Comparison of ENCODE assay signal across 17 cellular contexts in genomic region chr10:72952901-72953223, GRCh38. TPM values are rescaled to one million over a fixed set of nuclear protein-coding genes. Genes with fewer than 3 reads are reported as not detected.
A peak's percentile ranks its signal among the peaks of the same experiment; 100 is the strongest.
DNase-seq lines count a peak whose midpoint lies in the region; ATAC-seq and TF ChIP-seq lines count a peak whose summit lies in the region.
"Had no signal": no experiment of that assay in that cellular context is flagged by ENCODE, and none has a peak within 500 bp of the region (broad histone marks: within the 10 kb centered on the region; RNA-seq: fewer than 3 reads in every experiment).

No MANE protein-coding gene starts in this region.

- no peaks in the 10 kb centered on the region for H3K9me3 ChIP-seq in H9 (ENCODE audit: control insufficient read depth, low read depth, low read length)
- no peaks in the 10 kb centered on the region for H3K9me3 ChIP-seq in hepatocyte (ENCODE audit: low read depth)
- H3K9me3 ChIP-seq in neuronal stem cell (replicated peaks in 1 of 2; ENCODE audit: control insufficient read depth in 2 of 2, insufficient read depth in 1 of 2, low read depth in 1 of 2, low read length in 2 of 2), result no peaks in the 10 kb centered on the region
- H3K9me3 ChIP-seq: SJCRH30 had no signal

- H3K27ac Mint-ChIP-seq in H9, result peak overlapping the region in 2 of 3 experiments; percentile 23 to 93; a peak in 3 of 7 replicates
- H3K27ac Mint-ChIP-seq: CD8-positive, alpha-beta T cell had no signal

- H3K27me3 Mint-ChIP-seq in H9 (ENCODE audit: low read depth), result no peaks in the 10 kb centered on the region; the same call in 1 of the 2 replicates

- no peak overlapping the region for H4K5ac ChIP-seq in H9 (ENCODE audit: insufficient read length, low read depth, low read length)

- H2BK20ac ChIP-seq in H9 (ENCODE audit: low read depth, low read length, poor library complexity, severe bottlenecking), result no peak overlapping the region

- H4K8ac ChIP-seq in H9 (replicated peaks; ENCODE audit: insufficient read length, low read depth, low read length) (no peak overlapping the region), neuronal stem cell (ENCODE audit: low read depth, low read length) (no peak overlapping the region)

- no peaks in the 10 kb centered on the region for H4K20me1 ChIP-seq in H9 (ENCODE audit: control insufficient read depth, insufficient read depth, insufficient read length)
- no peaks in the 10 kb centered on the region for H4K20me1 ChIP-seq in hepatocyte (ENCODE audit: insufficient read depth, poor library complexity, severe bottlenecking)

- TF ChIP-seq CTCF in H9 (conservative IDR thresholded peaks at IDR 0.05) (no peak), hepatocyte (IDR thresholded peaks at IDR 0.05; ENCODE audit: poor library complexity) (no peak), omental fat pad (IDR thresholded peaks at IDR 0.05) (no peak)

- no peak for ATAC-seq in omental fat pad (ENCODE audit: low FRiP score)
- ATAC-seq: CD8-positive, alpha-beta T cell had no signal

- H3K9me3 Mint-ChIP-seq in H9, result no peaks in the 10 kb centered on the region
- H3K9me3 Mint-ChIP-seq: CD8-positive, alpha-beta T cell had no signal

- H3K27ac ChIP-seq in H9 (ENCODE audit: insufficient read length, low read depth, low read length), result no peak overlapping the region
- peak overlapping the region; percentile 93 for H3K27ac ChIP-seq in hepatocyte
- no peak overlapping the region for H3K27ac ChIP-seq in neuronal stem cell (replicated peaks; ENCODE audit: low read length)
- H3K27ac ChIP-seq: SJCRH30 had no signal

- no peak overlapping the region for H2AK5ac ChIP-seq in H9 (ENCODE audit: insufficient read length, low read length)
- no peak overlapping the region for H2AK5ac ChIP-seq in neuronal stem cell (ENCODE audit: low read depth, low read length)

- no peaks in the 10 kb centered on the region for H3K79me1 ChIP-seq in H9 (ENCODE audit: insufficient read depth, low read depth, low read length, poor library complexity, severe bottlenecking)
- H3K79me1 ChIP-seq in neuronal stem cell (ENCODE audit: low read depth, low read length), result no peaks in the 10 kb centered on the region

- H3K36me3 ChIP-seq in hepatocyte (replicated peaks; ENCODE audit: insufficient read depth, low read depth), result no peaks in the 10 kb centered on the region
- H3K36me3 ChIP-seq in neuronal stem cell (replicated peaks in 1 of 2; ENCODE audit: control insufficient read depth in 2 of 2, insufficient read depth in 2 of 2, low read length in 2 of 2), result no peaks in the 10 kb centered on the region
- H3K36me3 ChIP-seq: SJCRH30 had no signal

- H3K4me3 ChIP-seq in hepatocyte, result no peak overlapping the region
- H3K4me3 ChIP-seq in neuronal stem cell (ENCODE audit: low read length in 2 of 2), result no peak overlapping the region
- H3K4me3 ChIP-seq: SJCRH30 had no signal

- no peak overlapping the region for H3T11ph ChIP-seq in H9 (ENCODE audit: low read length)

- H2BK12ac ChIP-seq in H9 (ENCODE audit: insufficient read length, low read depth, low read length) (no peak overlapping the region), neuronal stem cell (ENCODE audit: low read length) (no peak overlapping the region)

- no peak overlapping the region for H4K91ac ChIP-seq in H9 (ENCODE audit: insufficient read length, low read depth, low read length)
- H4K91ac ChIP-seq in neuronal stem cell (ENCODE audit: low read depth, low read length, poor library complexity), result no peak overlapping the region

- no peaks in the 10 kb centered on the region for H3K36me3 Mint-ChIP-seq in H9 (ENCODE audit: insufficient read depth in 1 of 3, low read depth in 3 of 3)
- H3K36me3 Mint-ChIP-seq: CD8-positive, alpha-beta T cell had no signal

- DNase-seq in DMS53 (lab: John Stamatoyannopoulos, UW) (peak; percentile 91), H9 (no peak), hepatocyte (ENCODE audit: low spot score) (peak; percentile 33), neuronal stem cell (ENCODE audit: low spot score) (no peak), NOMO-1 (lab: John Stamatoyannopoulos, UW; ENCODE audit: unreplicated experiment in 2 of 2) (no peak), AG08396 (ENCODE audit: low spot score) (no peak), omental fat pad (ENCODE audit: low spot score) (no peak)
- DNase-seq: CD8-positive, alpha-beta T cell; DMS 273 treated with DMSO at 0.1 percent for 48 hours; EL; H7; NCI-H1436; NCI-H69; SJCRH30 had no signal

- H3K14ac ChIP-seq in H9 (ENCODE audit: insufficient read depth, low read length), result no peak overlapping the region
- no peak overlapping the region for H3K14ac ChIP-seq in neuronal stem cell (ENCODE audit: low read length)

- H3K4me2 ChIP-seq in H9 (ENCODE audit: insufficient read depth, insufficient read length, low read length), result no peak overlapping the region
- H3K4me2 ChIP-seq in hepatocyte, result peak overlapping the region; percentile 73
- H3K4me2 ChIP-seq in neuronal stem cell (ENCODE audit: insufficient read depth, low read length, poor library complexity, severe bottlenecking), result no peak overlapping the region

- H3K4me1 ChIP-seq in H9 (ENCODE audit: insufficient read depth, low read length) (no peaks in the 10 kb centered on the region; the same call in 1 of the 2 replicates), hepatocyte (ENCODE audit: insufficient read depth) (no peaks in the 10 kb centered on the region), neuronal stem cell (ENCODE audit: control insufficient read depth in 2 of 2, insufficient read depth in 1 of 2, low read depth in 1 of 2, low read length in 2 of 2) (peaks cover 13 to 17% of the 10 kb centered on the region in 2 donors)

- WGBS in H9 (ENCODE audit: extremely low coverage, insufficient read length, low lambda C conversion rate), result no CpG with 5 or more reads among the region's 2 CpGs
- WGBS in hepatocyte (ENCODE audit: low lambda C conversion rate, missing lambda C conversion rate), result 24% methylated on average over 2 of the region's 2 CpGs
- no CpG with 5 or more reads among the region's 2 CpGs for WGBS in neuronal stem cell (ENCODE audit: extremely low coverage in 2 of 2, insufficient read length in 2 of 2, insufficient replicate concordance in 1 of 2), 2 donors

- H3K56ac ChIP-seq in H9 (ENCODE audit: insufficient read length, low read depth, low read length), result no peak overlapping the region

- H2BK15ac ChIP-seq in H9 (ENCODE audit: low read depth, low read length) (no peak overlapping the region), neuronal stem cell (ENCODE audit: low read length) (no peak overlapping the region)

- H3K9ac ChIP-seq in H9 (ENCODE audit: extremely low read depth, insufficient read length, low read length), result no peak overlapping the region
- no peak overlapping the region for H3K9ac ChIP-seq in neuronal stem cell (ENCODE audit: low read depth, low read length, poor library complexity)

- H3K23me2 ChIP-seq in H9 (ENCODE audit: insufficient read length, low read depth, low read length, poor library complexity, severe bottlenecking), result no peaks in the 10 kb centered on the region

- H3K4ac ChIP-seq in H9 (ENCODE audit: low read depth, low read length) (no peak overlapping the region), neuronal stem cell (ENCODE audit: low read length) (no peak overlapping the region)

- no peaks in the 10 kb centered on the region for H3K9me2 ChIP-seq in hepatocyte (replicated peaks; ENCODE audit: insufficient read depth)

- H2AFZ ChIP-seq in H9 (ENCODE audit: low read length) (no peak overlapping the region), hepatocyte (no peak overlapping the region), neuronal stem cell (ENCODE audit: low read length) (peak overlapping the region; percentile 19)

- H3K79me2 ChIP-seq in H9 (ENCODE audit: insufficient read depth, low read length), result no peaks in the 10 kb centered on the region
- peaks cover 35% of the 10 kb centered on the region for H3K79me2 ChIP-seq in hepatocyte

- no peak overlapping the region for H3K23ac ChIP-seq in H9 (ENCODE audit: insufficient read length, low read depth, low read length)
- H3K23ac ChIP-seq in neuronal stem cell (ENCODE audit: low read depth, low read length, poor library complexity), result no peak overlapping the region

- H3K18ac ChIP-seq in H9 (ENCODE audit: insufficient read length, low read depth, low read length) (no peak overlapping the region), neuronal stem cell (ENCODE audit: low read length) (no peak overlapping the region)

- H2BK120ac ChIP-seq in H9 (ENCODE audit: low read depth, low read length, poor library complexity, severe bottlenecking), result no peak overlapping the region
- H2BK120ac ChIP-seq in neuronal stem cell (ENCODE audit: low read depth, low read length), result no peak overlapping the region

- H3K4me3 Mint-ChIP-seq in H9, result peak overlapping the region in 1 of 2 experiments; percentile 32; a peak in 1 of 5 replicates
- H3K4me3 Mint-ChIP-seq: CD8-positive, alpha-beta T cell had no signal

- H3K27me3 ChIP-seq in H9 (ENCODE audit: insufficient read depth, low read length) (no peaks in the 10 kb centered on the region; the same call in 1 of the 2 replicates), hepatocyte (no peaks in the 10 kb centered on the region), neuronal stem cell (ENCODE audit: control insufficient read depth in 3 of 3, insufficient read depth in 3 of 3, low read depth in 1 of 3, low read length in 3 of 3) (peaks cover 0 to 23% (median 0%) of the 10 kb centered on the region in 3 experiments)
- H3K27me3 ChIP-seq: SJCRH30 had no signal

- peaks cover 31 to 43% of the 10 kb centered on the region in 2 experiments for H3K4me1 Mint-ChIP-seq in H9

- H2BK5ac ChIP-seq in H9 (ENCODE audit: insufficient read length, low read length), result no peak overlapping the region
- H2BK5ac ChIP-seq in neuronal stem cell (ENCODE audit: low read length), result no peak overlapping the region

RNA-seq across cellular contexts. Expression of gene PLA2G12B, which starts 1.7 kb away (rescaled TPM):
- total RNA-seq in H9 (2021) (not detected in 2 replicates), hepatocyte (39.9 and 51.6 TPM in 2 replicates), omental fat pad (not detected)
- 13.9 and 21.1 TPM in 2 replicates for polyA plus RNA-seq in hepatocyte
- 0.22 TPM for polyA plus RNA-seq in neuronal stem cell (2013, experiment 1 of 2)
- 0.24 TPM for polyA plus RNA-seq in neuronal stem cell (2013, experiment 2 of 2)
- total RNA-seq: CD8-positive, alpha-beta T cell; HT-29; SJCRH30 had no signal
- polyA plus RNA-seq: AG04450, BJ had no signal

RNA-seq across cellular contexts. Expression of gene OIT3, which starts 59.3 kb away (rescaled TPM):
- not detected in 2 replicates for total RNA-seq in H9 (2021)
- total RNA-seq in hepatocyte, result not detected in 2 replicates
- 0.88 and 0.89 TPM in 2 replicates for polyA plus RNA-seq in hepatocyte
- polyA plus RNA-seq in neuronal stem cell (2013, experiment 1 of 2), result 0.03 TPM
- polyA plus RNA-seq in neuronal stem cell (2013, experiment 2 of 2), result not detected
- not detected for total RNA-seq in omental fat pad
- total RNA-seq: CD8-positive, alpha-beta T cell; HT-29 had no signal
- polyA plus RNA-seq: AG04450, BJ had no signal

Comparison
In these comparisons a context has a peak if more than half of its experiments do, and no peak if none do; other contexts are left out.
1. DNase-seq: peak in DMS53 (single experiment) and hepatocyte (single experiment); none in H9 (single experiment), neuronal stem cell (single experiment), NOMO-1 (0 of 2), AG08396 (single experiment) and omental fat pad (single experiment).
2. RNA of gene PLA2G12B, which starts 1.7 kb away (total RNA-seq): 39.9 to 51.6 TPM in hepatocyte; not detected in H9 and not detected in omental fat pad; every median in the first group is over 10 times any median in the second.